In the genomic region with DNA sequence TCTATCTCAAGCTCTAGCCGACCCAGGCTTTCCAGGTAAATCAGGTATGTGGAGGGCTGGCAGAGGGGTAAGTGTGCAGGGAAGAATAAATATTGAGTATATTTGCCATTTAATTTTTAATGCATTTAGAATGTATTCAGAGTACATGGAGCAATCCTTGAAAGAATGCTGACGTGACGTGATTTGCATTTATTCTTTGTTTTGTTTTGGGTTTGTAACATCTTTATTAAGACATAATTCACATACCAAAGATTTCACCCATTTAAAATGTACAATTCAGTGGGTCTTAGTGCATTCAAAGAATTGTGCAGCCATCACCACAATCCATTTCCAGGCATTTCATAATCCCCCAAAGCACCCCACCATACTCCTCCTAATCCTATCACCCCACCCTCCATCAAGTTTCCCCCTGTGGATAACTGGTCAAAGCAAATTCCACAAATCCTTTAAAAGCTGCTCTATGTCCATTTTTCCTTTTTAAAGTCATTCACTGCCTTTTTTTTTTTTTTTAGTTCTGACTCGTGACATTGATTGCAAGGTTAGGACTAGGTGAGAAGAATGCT, we compare ENCODE assay signal across 24 cellular contexts.
"Had no signal": no experiment of that assay in that cellular context is flagged by ENCODE, and none has a peak within 500 bp of the region (broad histone marks: within the 10 kb centered on the region; RNA-seq: fewer than 3 reads in every experiment).

No MANE protein-coding gene starts in this region.

- DNase-seq: dorsolateral prefrontal cortex; effector CD8-positive, alpha-beta T cell; foreskin fibroblast; glutamatergic neuron; islet precursor cell; mammary epithelial cell; mucosa of descending colon; naive thymus-derived CD8-positive, alpha-beta T cell; ovary; right cardiac atrium; stimulated activated CD4-positive, alpha-beta T cell treated with anti-CD3 and anti-CD28 coated beads, Interleukin-4, amount 100 ng/mL, for 1 hour; stimulated activated CD8-positive, alpha-beta memory T cell treated with anti-CD3 and anti-CD28 coated beads, Interleukin-4, amount 100 ng/mL, for 48 hours; stimulated activated naive CD8-positive, alpha-beta T cell treated with anti-CD3 and anti-CD28 coated beads, Interleukin-15, Interleukin-2, amounts not matched to agents 100 U/mL and 50 U/mL, for 24 hours; thyroid gland had no signal

- H3K9me3 ChIP-seq: gastroesophageal sphincter, mucosa of descending colon, ovary, suprapubic skin, thyroid gland had no signal

- H3K27me3 Mint-ChIP-seq: type B pancreatic cell had no signal

- H3K36me3 Mint-ChIP-seq: naive thymus-derived CD8-positive, alpha-beta T cell; stimulated activated effector memory CD8-positive, alpha-beta T cell treated with anti-CD3 and anti-CD28 coated beads, Interleukin-12 subunit alpha, Interleukin-12 subunit beta, amount 100 ng/mL, for 72 hours; type B pancreatic cell had no signal

- FAIRE-seq: endometrium, urothelium cell line had no signal

- H3K4me1 ChIP-seq: gastroesophageal sphincter, suprapubic skin, thyroid gland had no signal

- H3K27ac ChIP-seq: coronary artery, dorsolateral prefrontal cortex, gastroesophageal sphincter, ovary, suprapubic skin, thyroid gland had no signal

- H3K27ac Mint-ChIP-seq: naive thymus-derived CD8-positive, alpha-beta T cell; stimulated activated effector memory CD8-positive, alpha-beta T cell treated with anti-CD3 and anti-CD28 coated beads, Interleukin-12 subunit alpha, Interleukin-12 subunit beta, amount 100 ng/mL, for 72 hours; type B pancreatic cell had no signal

- H3K4me1 Mint-ChIP-seq: naive thymus-derived CD8-positive, alpha-beta T cell; neural crest cell; stimulated activated effector memory CD8-positive, alpha-beta T cell treated with anti-CD3 and anti-CD28 coated beads, Interleukin-12 subunit alpha, Interleukin-12 subunit beta, amount 100 ng/mL, for 72 hours had no signal

- H3K4me3 Mint-ChIP-seq: naive thymus-derived CD8-positive, alpha-beta T cell; neural crest cell; stimulated activated effector memory CD8-positive, alpha-beta T cell treated with anti-CD3 and anti-CD28 coated beads, Interleukin-12 subunit alpha, Interleukin-12 subunit beta, amount 100 ng/mL, for 72 hours; type B pancreatic cell had no signal

- ATAC-seq: esophagus mucosa; gastroesophageal sphincter; left lobe of liver; mucosa of descending colon; naive thymus-derived CD8-positive, alpha-beta T cell; right cardiac atrium; stimulated activated effector memory CD8-positive, alpha-beta T cell treated with anti-CD3 and anti-CD28 coated beads, Interleukin-12 subunit alpha, Interleukin-12 subunit beta, amount 100 ng/mL, for 72 hours; stimulated activated naive CD8-positive, alpha-beta T cell treated with anti-CD3 and anti-CD28 coated beads, Interleukin-15, Interleukin-2, amounts not matched to agents 100 U/mL and 50 U/mL, for 24 hours had no signal

- H3K36me3 ChIP-seq: gastroesophageal sphincter, ovary, suprapubic skin, thyroid gland had no signal

- H3K4me3 ChIP-seq: coronary artery, dorsolateral prefrontal cortex, gastroesophageal sphincter, mucosa of descending colon, ovary, suprapubic skin, thyroid gland had no signal

- H3K9me3 Mint-ChIP-seq: stimulated activated effector memory CD8-positive, alpha-beta T cell treated with anti-CD3 and anti-CD28 coated beads, Interleukin-12 subunit alpha, Interleukin-12 subunit beta, amount 100 ng/mL, for 72 hours had no signal

- H3K27me3 ChIP-seq: gastroesophageal sphincter, ovary, suprapubic skin, thyroid gland had no signal
